1 cellular context compared by ENCODE assay signal in genomic region chr11:41784513-41785335, GRCh38.
TF ChIP-seq lines count a peak whose summit lies in the region.

No MANE protein-coding gene starts in this region.

TF ChIP-seq in GM23338, 12 proteins besides CTCF, POLR2A, EP300 and RAD21 (continued from another document):
- TF ChIP-seq ZNF462 (CRISPR knock-in tag; IDR thresholded peaks at IDR 0.05) (no peak), POLR2AphosphoS5 (IDR thresholded peaks at IDR 0.05; ENCODE audit: low read depth) (no peak), EZH2 (IDR thresholded peaks at IDR 0.05; ENCODE audit: low read depth, unreplicated experiment) (no peak), ETS1 (IDR thresholded peaks at IDR 0.05) (no peak)
- TF ChIP-seq, protein P1, sequence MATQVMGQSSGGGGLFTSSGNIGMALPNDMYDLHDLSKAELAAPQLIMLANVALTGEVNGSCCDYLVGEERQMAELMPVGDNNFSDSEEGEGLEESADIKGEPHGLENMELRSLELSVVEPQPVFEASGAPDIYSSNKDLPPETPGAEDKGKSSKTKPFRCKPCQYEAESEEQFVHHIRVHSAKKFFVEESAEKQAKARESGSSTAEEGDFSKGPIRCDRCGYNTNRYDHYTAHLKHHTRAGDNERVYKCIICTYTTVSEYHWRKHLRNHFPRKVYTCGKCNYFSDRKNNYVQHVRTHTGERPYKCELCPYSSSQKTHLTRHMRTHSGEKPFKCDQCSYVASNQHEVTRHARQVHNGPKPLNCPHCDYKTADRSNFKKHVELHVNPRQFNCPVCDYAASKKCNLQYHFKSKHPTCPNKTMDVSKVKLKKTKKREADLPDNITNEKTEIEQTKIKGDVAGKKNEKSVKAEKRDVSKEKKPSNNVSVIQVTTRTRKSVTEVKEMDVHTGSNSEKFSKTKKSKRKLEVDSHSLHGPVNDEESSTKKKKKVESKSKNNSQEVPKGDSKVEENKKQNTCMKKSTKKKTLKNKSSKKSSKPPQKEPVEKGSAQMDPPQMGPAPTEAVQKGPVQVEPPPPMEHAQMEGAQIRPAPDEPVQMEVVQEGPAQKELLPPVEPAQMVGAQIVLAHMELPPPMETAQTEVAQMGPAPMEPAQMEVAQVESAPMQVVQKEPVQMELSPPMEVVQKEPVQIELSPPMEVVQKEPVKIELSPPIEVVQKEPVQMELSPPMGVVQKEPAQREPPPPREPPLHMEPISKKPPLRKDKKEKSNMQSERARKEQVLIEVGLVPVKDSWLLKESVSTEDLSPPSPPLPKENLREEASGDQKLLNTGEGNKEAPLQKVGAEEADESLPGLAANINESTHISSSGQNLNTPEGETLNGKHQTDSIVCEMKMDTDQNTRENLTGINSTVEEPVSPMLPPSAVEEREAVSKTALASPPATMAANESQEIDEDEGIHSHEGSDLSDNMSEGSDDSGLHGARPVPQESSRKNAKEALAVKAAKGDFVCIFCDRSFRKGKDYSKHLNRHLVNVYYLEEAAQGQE (IDR thresholded peaks at IDR 0.05; ENCODE audit: unreplicated experiment): no peak
TF ChIP-seq in GM23338: peak in this region for 0.
